ENCODE assay signal across 18 cellular contexts in the genomic region with DNA sequence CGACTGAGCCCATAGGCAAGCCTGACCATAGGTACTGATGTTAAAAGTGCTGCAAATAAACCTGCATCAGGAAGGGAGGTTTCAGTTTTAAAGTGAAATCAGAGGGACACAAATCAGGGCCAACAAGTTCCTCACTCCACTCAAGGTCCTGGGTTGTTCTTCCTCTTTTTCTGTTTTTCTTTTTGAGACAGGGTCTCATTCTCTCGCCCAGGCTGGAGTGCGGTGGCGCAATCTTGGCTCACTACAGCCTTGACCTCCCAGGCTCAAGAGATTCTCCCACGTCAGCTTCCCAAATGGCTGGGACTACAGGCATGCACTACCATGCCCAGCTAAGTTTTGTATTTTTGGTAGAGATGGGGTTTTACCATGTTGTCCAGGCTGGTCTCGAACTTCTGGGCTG. TPM values are rescaled to one million over a fixed set of nuclear protein-coding genes. Genes with fewer than 3 reads are reported as not detected.
A peak's percentile ranks its signal among the peaks of the same experiment; 100 is the strongest.
DNase-seq lines count a peak whose midpoint lies in the region; ATAC-seq, FAIRE-seq and TF ChIP-seq lines count a peak whose summit lies in the region.
"Had no signal": no experiment of that assay in that cellular context is flagged by ENCODE, and none has a peak within 500 bp of the region (broad histone marks: within the 10 kb centered on the region; RNA-seq: fewer than 3 reads in every experiment).

No MANE protein-coding gene starts in this region.

- 33 to 59% (median 39%) methylated on average over 6 of the region's 6 CpGs for WGBS in adrenal gland, 4 donors
- WGBS in pancreas, 2 donors = 89 to 90% methylated on average over 6 of the region's 6 CpGs

- H3K27me3 ChIP-seq in adrenal gland (no peaks in the 10 kb centered on the region), pancreas (no peaks in the 10 kb centered on the region)
- H3K27me3 ChIP-seq: brain microvascular endothelial cell, gastrocnemius medialis, vagina had no signal

- no peak for FAIRE-seq in pancreas (lab: Jason Lieb, UNC)
- FAIRE-seq: GM19239 had no signal

- H3K4me3 ChIP-seq in adrenal gland (peak overlapping the region in 1 of 4 donors; percentile 14), pancreas (no peak overlapping the region)
- H3K4me3 ChIP-seq: gastrocnemius medialis, vagina had no signal

- TF ChIP-seq CTCF in adrenal gland (IDR thresholded peaks at IDR 0.05) (no peak), pancreas (IDR thresholded peaks at IDR 0.05) (no peak)

- H3K27ac ChIP-seq in adrenal gland = peak overlapping the region; percentile 53 to 83 (median 76)
- no peak overlapping the region for H3K27ac ChIP-seq in pancreas
- H3K27ac ChIP-seq: brain microvascular endothelial cell, gastrocnemius medialis, vagina had no signal

- H3K9me3 ChIP-seq in adrenal gland (replicated peaks in 1 of 3) (no peaks in the 10 kb centered on the region), pancreas (no peaks in the 10 kb centered on the region)
- H3K9me3 ChIP-seq: gastrocnemius medialis, vagina had no signal

- H3K36me3 ChIP-seq in adrenal gland (replicated peaks in 1 of 2) (peaks cover 0 to 40% of the 10 kb centered on the region in 2 donors), pancreas (peaks cover 3 to 31% (median 9%) of the 10 kb centered on the region in 3 donors)

- peak; percentile 41 for DNase-seq in CD1c-positive myeloid dendritic cell (ENCODE audit: extremely low spot score)
- peak; percentile 84 for DNase-seq in MV-4-11 (lab: John Stamatoyannopoulos, UW)
- peak; percentile 54 to 82 (median 68) for DNase-seq in adrenal gland
- peak in 1 of 6 donors; percentile 4 for DNase-seq in pancreas
- DNase-seq in iPS-NIHi7 (ENCODE audit: extremely low spot score) = no peak
- DNase-seq: activated CD4-positive, alpha-beta T cell treated with anti-CD3 and anti-CD28 coated beads, Interleukin-2, amount 50 U/mL, for 4 hours; activated T-cell treated with anti-CD3 and anti-CD28 coated beads, Interleukin-2, amount 50 U/mL, for 24 hours; brain microvascular endothelial cell; Calu3; erythroblast; gastrocnemius medialis; NCI-H2029; PC-3 had no signal

- intact Hi-C loops in adrenal gland (cut with DNase I) (loop anchor here in 1 of 2 donors (10.0 kb wide), 1 partner anchor 87 kb away; the partner anchor contains the start of gene FN3KRP), pancreas (cut with DNase I) (no loop called here)

- ATAC-seq in pancreas (peak in 3 of 4 donors; percentile 8 to 49 (median 24)), HG03565 (IDR thresholded peaks at IDR 0.05; ENCODE audit: unreplicated experiment) (no peak), GM18511 (IDR thresholded peaks at IDR 0.05; ENCODE audit: unreplicated experiment) (no peak)
- ATAC-seq: gastrocnemius medialis, PC-3, SK-N-SH treated with all-trans-retinoic acid at 6 μM for 48 hours had no signal

- no peak for TF ChIP-seq POLR2A in adrenal gland (IDR thresholded peaks at IDR 0.05)

- H3K4me1 ChIP-seq in adrenal gland (replicated peaks in 1 of 2) = peaks cover 23 to 24% of the 10 kb centered on the region in 2 donors
- H3K4me1 ChIP-seq in pancreas = peaks cover 0 to 3% (median 0%) of the 10 kb centered on the region in 3 donors
- H3K4me1 ChIP-seq: vagina had no signal

RNA-seq across cellular contexts. Expression of gene WDR45B, which starts 20.4 kb away (rescaled TPM):
- total RNA-seq in adrenal gland (100 to 1,000 TPM in 1 of 8 donors, 10 to 100 TPM in 7; 57.9 to 102 (median 74.6) TPM), pancreas (10 to 100 TPM; 28.3 to 55.4 (median 46.1) TPM)
- polyA plus RNA-seq in adrenal gland (10 to 100 TPM; 48.6 to 75.1 (median 71.4) TPM), pancreas (10 to 100 TPM; 47.3 to 63.2 TPM)

Comparison
In these comparisons a context has a peak if more than half of its experiments do, and no peak if none do; other contexts are left out.
1. H3K27ac ChIP-seq: peak in adrenal gland (5 of 5); none in pancreas (0 of 4).
2. ATAC-seq: peak in pancreas (3 of 4); none in HG03565 (single experiment) and GM18511 (single experiment).